16 cellular contexts compared by ENCODE assay signal in genomic region chr4:38184404-38184803, GRCh38.
A peak's percentile ranks its signal among the peaks of the same experiment; 100 is the strongest.
DNase-seq lines count a peak whose midpoint lies in the region; ATAC-seq and TF ChIP-seq lines count a peak whose summit lies in the region.
"Had no signal": no experiment of that assay in that cellular context is flagged by ENCODE, and none has a peak within 500 bp of the region (broad histone marks: within the 10 kb centered on the region; RNA-seq: fewer than 3 reads in every experiment).

No MANE protein-coding gene starts in this region.

- H3K4me1 ChIP-seq in GM23248 (ENCODE audit: insufficient read depth) = peaks cover 18% of the 10 kb centered on the region
- peaks cover 24% of the 10 kb centered on the region for H3K4me1 ChIP-seq in RWPE2 (ENCODE audit: insufficient read depth, poor library complexity, severe bottlenecking)

- TF ChIP-seq CTCF in AG04450 (IDR thresholded peaks at IDR 0.05; ENCODE audit: low read depth, low read length) (peak; percentile 37), RWPE2 (IDR thresholded peaks at IDR 0.05; ENCODE audit: poor library complexity, severe bottlenecking) (peak; percentile 35), fibroblast of mammary gland (conservative IDR thresholded peaks at IDR 0.05; ENCODE audit: control insufficient read depth, insufficient read depth, low read depth, low read length) (peak; percentile 39)

- POLR2A ChIA-PET in AG04450 (lab: Yijun Ruan, JAX) = no interaction called here

- H3K4me3 ChIP-seq in AG04450 (ENCODE audit: low read depth, low read length) = no peak overlapping the region
- H3K4me3 ChIP-seq in GM23248 = no peak overlapping the region
- H3K4me3 ChIP-seq in RWPE2 (ENCODE audit: severe bottlenecking) = no peak overlapping the region
- no peak overlapping the region for H3K4me3 ChIP-seq in fibroblast of mammary gland (ENCODE audit: control insufficient read depth, low read depth, low read length)
- H3K4me3 ChIP-seq: gastroesophageal sphincter, uterus had no signal

- H3K9me2 ChIP-seq in GM23248 (ENCODE audit: insufficient read depth) = no peaks in the 10 kb centered on the region

- CTCF ChIA-PET in AG04450 (lab: Charles Lee) = interaction anchor here (0.6 to 1.3 kb wide), 3 partner anchors 134 to 492 kb away, joined by 3 to 4 read pairs (median 3); no protein-coding TSS in a partner anchor

- H3K9me3 ChIP-seq in AG04450 (ENCODE audit: control insufficient read depth, insufficient read depth, low read length) (peaks cover 11% of the 10 kb centered on the region), GM23248 (ENCODE audit: low read depth) (no peaks in the 10 kb centered on the region), RWPE2 (ENCODE audit: severe bottlenecking) (no peaks in the 10 kb centered on the region)
- H3K9me3 ChIP-seq: gastroesophageal sphincter, uterus had no signal

- H3K27me3 ChIP-seq in AG04450 (ENCODE audit: control insufficient read depth, insufficient read depth, low read length) = no peaks in the 10 kb centered on the region
- H3K27me3 ChIP-seq in GM23248 (replicated peaks; ENCODE audit: insufficient read depth) = no peaks in the 10 kb centered on the region
- no peaks in the 10 kb centered on the region for H3K27me3 ChIP-seq in RWPE2 (ENCODE audit: insufficient read depth, poor library complexity, severe bottlenecking)
- H3K27me3 ChIP-seq: gastroesophageal sphincter, uterus had no signal

- H3K79me2 ChIP-seq in GM23248 (ENCODE audit: insufficient read depth) = no peaks in the 10 kb centered on the region

- WGBS in GM23248 (ENCODE audit: low coverage in 1 of 2, low lambda C conversion rate in 2 of 2, missing lambda C conversion rate in 2 of 2), 2 experiments = 88 to 90% methylated on average over 8 of the region's 8 CpGs

- no peak for ATAC-seq in RWPE2 (ENCODE audit: low read depth)
- ATAC-seq: gastroesophageal sphincter had no signal

- no peak overlapping the region for H3K9ac ChIP-seq in GM23248

- no peak overlapping the region for H3K27ac ChIP-seq in AG04450 (ENCODE audit: low read depth, low read length)
- H3K27ac ChIP-seq in GM23248 = no peak overlapping the region
- H3K27ac ChIP-seq in RWPE2 (ENCODE audit: poor library complexity, severe bottlenecking) = no peak overlapping the region
- H3K27ac ChIP-seq: gastroesophageal sphincter, uterus had no signal

- no peak overlapping the region for H3K4me2 ChIP-seq in GM23248 (ENCODE audit: unreplicated experiment)

- H4K20me1 ChIP-seq in GM23248 (ENCODE audit: insufficient read depth) = no peaks in the 10 kb centered on the region

- no peaks in the 10 kb centered on the region for H3K36me3 ChIP-seq in GM23248 (ENCODE audit: low read depth)
- H3K36me3 ChIP-seq in RWPE2 (ENCODE audit: low read depth) = no peaks in the 10 kb centered on the region
- H3K36me3 ChIP-seq: gastroesophageal sphincter, uterus had no signal

- in situ Hi-C loops in GM23248 (cut with MboI) = loop anchor here (10.0 kb wide), 2 partner anchors 490 to 550 kb away; no protein-coding TSS in a partner anchor

- no peak overlapping the region for H2AFZ ChIP-seq in GM23248

- peaks cover 6% of the 10 kb centered on the region; the same call in 1 of the 2 replicates for H3F3A ChIP-seq in GM23248 (ENCODE audit: insufficient read depth)

- no peak for DNase-seq in AG04450 (ENCODE audit: low read depth, low spot score)
- DNase-seq in GM23248 = peak; percentile 20
- DNase-seq in RWPE2 (ENCODE audit: low spot score) = no peak
- no peak for DNase-seq in fibroblast of mammary gland (ENCODE audit: low read depth)
- DNase-seq in SW480 (ENCODE audit: low spot score) = no peak
- no peak for DNase-seq in stimulated activated CD4-positive, alpha-beta T cell treated with anti-CD3 and anti-CD28 coated beads, Interleukin-4, amount 100 ng/mL, for 4 hours
- no peak for DNase-seq in GDM1 (lab: John Stamatoyannopoulos, UW)
- no peak for DNase-seq in cerebellum (ENCODE audit: low spot score)
- DNase-seq: activated CD4-positive, CD25-positive, alpha-beta regulatory T cell; activated CD8-positive, alpha-beta memory T cell treated with anti-CD3 and anti-CD28 coated beads, Interleukin-2, amount 50 U/mL, for 4 hours; activated naive CD8-positive, alpha-beta T cell treated with anti-CD3 and anti-CD28 coated beads, Interleukin-2, amount 10 ng/mL, durations not matched to agents 7 days and 5 days; AML-193; stimulated activated CD4-positive, alpha-beta T cell treated with anti-CD3 and anti-CD28 coated beads, Interleukin-1b, Interleukin-23, amount 100 ng/mL, for 48 hours; SW 1271; uterus had no signal
